8 cellular contexts compared by ENCODE assay signal in the genomic region with DNA sequence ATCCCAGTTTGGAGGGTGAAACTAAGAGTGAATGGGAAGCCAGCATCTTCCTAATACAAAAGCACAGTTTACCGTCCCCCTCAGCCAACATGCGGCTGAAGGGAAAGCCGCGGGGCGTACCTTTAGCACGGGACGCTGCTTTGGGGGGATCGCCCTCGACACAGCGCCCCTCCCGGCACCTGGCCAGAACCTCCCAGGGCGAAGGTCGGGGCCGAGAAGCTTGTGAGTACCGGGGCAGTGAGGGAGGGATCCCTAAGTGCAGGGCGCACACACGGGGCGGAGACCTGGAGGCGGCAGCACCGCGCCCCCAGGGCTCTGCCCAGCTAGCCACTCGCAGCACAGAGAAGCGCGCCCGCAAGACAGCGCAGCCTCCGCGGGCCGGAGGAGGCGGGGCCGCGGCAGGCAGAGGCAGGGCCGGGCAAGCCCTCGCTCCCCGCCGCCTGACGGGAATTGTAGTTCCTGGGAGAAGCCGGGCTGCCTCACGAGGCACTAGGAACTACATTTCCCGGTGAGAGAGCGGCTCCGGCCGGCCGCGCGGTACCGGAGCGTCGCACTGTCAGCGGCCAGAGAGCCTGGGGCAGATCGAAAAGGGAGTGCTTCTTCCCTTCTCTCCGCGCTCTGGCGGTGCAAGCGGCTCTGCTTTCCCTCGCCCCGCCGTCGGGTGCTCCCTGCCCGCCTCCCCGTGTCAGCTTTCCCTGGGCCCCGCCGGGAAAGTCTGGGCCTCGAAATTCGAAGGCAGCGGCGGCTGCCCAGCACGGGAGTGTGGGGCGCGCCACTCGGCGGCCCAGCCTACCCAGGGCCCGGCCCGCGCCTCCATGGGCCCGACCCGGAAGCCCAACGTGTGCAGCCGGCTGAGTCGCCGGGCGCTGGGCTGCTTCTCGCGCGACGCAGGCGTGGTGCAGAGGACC. TPM values are rescaled to one million over a fixed set of nuclear protein-coding genes. Genes with fewer than 3 reads are reported as not detected.
DNase-seq lines count a peak whose midpoint lies in the region; ATAC-seq and TF ChIP-seq lines count a peak whose summit lies in the region.

A gene with protein sequence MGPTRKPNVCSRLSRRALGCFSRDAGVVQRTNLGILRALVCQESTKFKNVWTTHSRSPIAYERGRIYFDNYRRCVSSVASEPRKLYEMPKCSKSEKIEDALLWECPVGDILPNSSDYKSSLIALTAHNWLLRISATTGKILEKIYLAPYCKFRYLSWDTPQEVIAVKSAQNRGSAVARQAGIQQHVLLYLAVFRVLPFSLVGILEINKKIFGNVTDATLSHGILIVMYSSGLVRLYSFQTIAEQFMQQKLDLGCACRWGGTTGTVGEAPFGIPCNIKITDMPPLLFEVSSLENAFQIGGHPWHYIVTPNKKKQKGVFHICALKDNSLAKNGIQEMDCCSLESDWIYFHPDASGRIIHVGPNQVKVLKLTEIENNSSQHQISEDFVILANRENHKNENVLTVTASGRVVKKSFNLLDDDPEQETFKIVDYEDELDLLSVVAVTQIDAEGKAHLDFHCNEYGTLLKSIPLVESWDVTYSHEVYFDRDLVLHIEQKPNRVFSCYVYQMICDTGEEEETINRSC (plus strand): TSS at position 464 of the 908 bp plus-strand sequence. CDS start 352 bp downstream, at position 816.
A gene with protein sequence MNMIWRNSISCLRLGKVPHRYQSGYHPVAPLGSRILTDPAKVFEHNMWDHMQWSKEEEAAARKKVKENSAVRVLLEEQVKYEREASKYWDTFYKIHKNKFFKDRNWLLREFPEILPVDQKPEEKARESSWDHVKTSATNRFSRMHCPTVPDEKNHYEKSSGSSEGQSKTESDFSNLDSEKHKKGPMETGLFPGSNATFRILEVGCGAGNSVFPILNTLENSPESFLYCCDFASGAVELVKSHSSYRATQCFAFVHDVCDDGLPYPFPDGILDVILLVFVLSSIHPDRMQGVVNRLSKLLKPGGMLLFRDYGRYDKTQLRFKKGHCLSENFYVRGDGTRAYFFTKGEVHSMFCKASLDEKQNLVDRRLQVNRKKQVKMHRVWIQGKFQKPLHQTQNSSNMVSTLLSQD (minus strand): TSS at position 228 of the 908 bp plus-strand sequence. CDS start 41,805 bp downstream, outside the sequence.

- no peaks in the 10 kb centered on the region for H3K4me1 ChIP-seq in BE2C

- POLR2A ChIA-PET in activated CD4-positive, alpha-beta T cell treated with anti-CD3 and anti-CD28 coated beads for 36 hours (lab: Charles Lee): interaction anchor here (0.6 to 3.1 kb wide), 6 partner anchors 11 to 1954 kb away, joined by 3 to 17 read pairs (median 6); a partner anchor contains a TSS

- H3K4me3 ChIP-seq in BE2C (ENCODE audit: low read depth, low read length) (peak within 1 kb of the TSS; percentile 64), choroid plexus epithelial cell (ENCODE audit: low read depth, low read length) (peak within 1 kb of the TSS; percentile 96)

- peak; percentile 73 for TF ChIP-seq POLR2A in GM19099 (IDR thresholded peaks at IDR 0.05; ENCODE audit: extremely low read depth, insufficient read length, low read depth)

- H3K27ac Mint-ChIP-seq in activated CD4-positive, alpha-beta T cell treated with anti-CD3 and anti-CD28 coated beads for 36 hours: peak within 1 kb of the TSS; percentile 95

- no peaks in the 10 kb centered on the region for H3K9me3 ChIP-seq in BE2C

- H3K4me3 Mint-ChIP-seq in activated CD4-positive, alpha-beta T cell treated with anti-CD3 and anti-CD28 coated beads for 36 hours: peak within 1 kb of the TSS; percentile 93

- no peaks in the 10 kb centered on the region; the same call in 1 of the 2 replicates for H3K36me3 ChIP-seq in BE2C

- intact Hi-C loops in activated CD4-positive, alpha-beta T cell treated with anti-CD3 and anti-CD28 coated beads for 36 hours (cut with DNase I, micrococcal nuclease): loop anchor here (1.0 to 10.0 kb wide), 14 partner anchors 13 to 1123 kb away; a partner anchor contains a TSS

- no peaks in the 10 kb centered on the region for H3K27me3 Mint-ChIP-seq in activated CD4-positive, alpha-beta T cell treated with anti-CD3 and anti-CD28 coated beads for 36 hours

- peak; percentile 10; the same call in 1 of the 2 replicates for TF ChIP-seq CTCF in BE2C (IDR thresholded peaks at IDR 0.05; ENCODE audit: low read depth, low read length)
- TF ChIP-seq CTCF in choroid plexus epithelial cell (conservative IDR thresholded peaks at IDR 0.05; ENCODE audit: low read depth, low read length): peak; percentile 28

- H3K9me3 Mint-ChIP-seq in activated CD4-positive, alpha-beta T cell treated with anti-CD3 and anti-CD28 coated beads for 36 hours (ENCODE audit: low read depth): peaks cover 2% of the 10 kb centered on the region

- DNase-seq in BE2C (peak; percentile 91), NCI-H510A treated with DMSO at 0.1 percent for 48 hours (lab: John Stamatoyannopoulos, UW) (peak; percentile 98), choroid plexus epithelial cell (ENCODE audit: low read depth) (peak; percentile 97), kidney tubule cell (ENCODE audit: low spot score) (peak; percentile 98)
- peak; percentile 97 for DNase-seq in activated CD4-positive, alpha-beta T cell treated with anti-CD3 and anti-CD28 coated beads for 36 hours
- peak; percentile 69 to 92 (median 82) for DNase-seq in stimulated activated CD4-positive, alpha-beta T cell treated with anti-CD3 and anti-CD28 coated beads, Interleukin-1b, Interleukin-23, amount 100 ng/mL, for 24 hours (ENCODE audit: low read depth in 4 of 4, low spot score in 1 of 4)

- ATAC-seq in HG03432 (IDR thresholded peaks at IDR 0.05; ENCODE audit: unreplicated experiment): peak; percentile 92
- peak; percentile 91 for ATAC-seq in activated CD4-positive, alpha-beta T cell treated with anti-CD3 and anti-CD28 coated beads for 36 hours

- H3K4me1 Mint-ChIP-seq in activated CD4-positive, alpha-beta T cell treated with anti-CD3 and anti-CD28 coated beads for 36 hours: peaks cover 50% of the 10 kb centered on the region

- H3K27me3 ChIP-seq in BE2C: no peaks in the 10 kb centered on the region

- CTCF ChIA-PET in activated CD4-positive, alpha-beta T cell treated with anti-CD3 and anti-CD28 coated beads for 36 hours (lab: Charles Lee): interaction anchor here (0.5 to 6.4 kb wide), 14 partner anchors 11 to 1490 kb away, joined by 3 to 41 read pairs (median 3); a partner anchor contains a TSS

- peaks cover 63% of the 10 kb centered on the region for H3K36me3 Mint-ChIP-seq in activated CD4-positive, alpha-beta T cell treated with anti-CD3 and anti-CD28 coated beads for 36 hours (ENCODE audit: low read depth)

RNA-seq across cellular contexts. Expression of the first gene that starts in this region (rescaled TPM):
- 7.0 TPM for polyA plus RNA-seq in BE2C (2012; ENCODE audit: insufficient read depth, insufficient read length, low read depth)
- total RNA-seq in activated CD4-positive, alpha-beta T cell treated with anti-CD3 and anti-CD28 coated beads for 36 hours: 10 to 100 TPM; 18.3 TPM

RNA-seq across cellular contexts. Expression of the second gene that starts in this region (rescaled TPM):
- 1.9 TPM for polyA plus RNA-seq in BE2C (2012; ENCODE audit: insufficient read depth, insufficient read length, low read depth)
- total RNA-seq in activated CD4-positive, alpha-beta T cell treated with anti-CD3 and anti-CD28 coated beads for 36 hours: 10 to 100 TPM; 39.5 to 47.9 TPM

Comparison
In these comparisons a context has a peak if more than half of its experiments do, and no peak if none do; other contexts are left out.
1. Peak in every context shown above with its lines: DNase-seq, ATAC-seq and H3K4me3 ChIP-seq.